ENCODE assay signal across 8 cellular contexts in genomic region chr12:110048242-110049027, GRCh38. TPM values are rescaled to one million over a fixed set of nuclear protein-coding genes. Genes with fewer than 3 reads are reported as not detected.
DNase-seq lines count a peak whose midpoint lies in the region; FAIRE-seq and TF ChIP-seq lines count a peak whose summit lies in the region.

A gene with protein sequence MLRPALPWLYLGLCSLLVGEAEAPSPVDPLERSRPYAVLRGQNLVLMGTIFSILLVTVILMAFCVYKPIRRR (minus strand): TSS chr12:110048522. CDS start chr12:110048495, 27 bp downstream.

- H3K27me3 ChIP-seq in H1 (replicated peaks in 1 of 4; ENCODE audit: control insufficient read depth in 3 of 4, extremely low read depth in 1 of 4, insufficient read depth in 3 of 4, low read length in 3 of 4) (no peaks in the 10 kb centered on the region), mesenchymal stem cell (ENCODE audit: control insufficient read depth in 1 of 2, insufficient read depth in 1 of 2, low read length in 2 of 2) (no peaks in the 10 kb centered on the region)

- peak; percentile 88 for DNase-seq in CMK (ENCODE audit: low read depth)
- peak; percentile 90 for DNase-seq in GM20000 (ENCODE audit: low spot score)
- DNase-seq in HT-29 (ENCODE audit: low spot score): peak; percentile 97
- peak; percentile 96 to 98 for DNase-seq in NOMO-1 (lab: John Stamatoyannopoulos, UW; ENCODE audit: unreplicated experiment in 2 of 2)
- DNase-seq in H1 (ENCODE audit: low read depth in 1 of 2, low spot score in 2 of 2): peak; percentile 81 to 85
- peak; percentile 96 for DNase-seq in mesenchymal stem cell
- DNase-seq in stimulated activated CD8-positive, alpha-beta memory T cell treated with anti-CD3 and anti-CD28 coated beads, Interleukin-12 subunit alpha, Interleukin-12 subunit beta, amount 100 ng/mL, for 4 hours (ENCODE audit: low read depth): peak; percentile 79

- H3K9me3 ChIP-seq in H1 (ENCODE audit: insufficient read depth in 2 of 2, low read depth in 1 of 2, low read length in 1 of 2): no peaks in the 10 kb centered on the region
- no peaks in the 10 kb centered on the region for H3K9me3 ChIP-seq in mesenchymal stem cell (ENCODE audit: control insufficient read depth, low read length)

- TF ChIP-seq POLR2A in H1 (IDR thresholded peaks at IDR 0.05; ENCODE audit: control extremely low read depth in 1 of 2, low read depth in 2 of 2, low read length in 2 of 2): peak in 1 of 2 experiments; percentile 43; a peak in 1 of 3 replicates

- H2BK15ac ChIP-seq in H1 (ENCODE audit: low read length) (no peak within 1 kb of the TSS), mesenchymal stem cell (ENCODE audit: low read depth, poor library complexity, severe bottlenecking) (peak within 1 kb of the TSS; percentile 74)

- TF ChIP-seq CTCF in GM20000 (IDR thresholded peaks at IDR 0.05; ENCODE audit: extremely low read depth, missing control alignments) (peak; percentile 17), H1 (IDR thresholded peaks at IDR 0.05; ENCODE audit: control extremely low read depth in 1 of 3, insufficient read depth in 1 of 3, low read depth in 1 of 3, low read length in 3 of 3) (peak in 1 of 3 experiments; percentile 10; a peak in 1 of 4 replicates)

- peak within 1 kb of the TSS; percentile 71 for H2AFZ ChIP-seq in H1 (ENCODE audit: low read length)
- peak within 1 kb of the TSS; percentile 80 for H2AFZ ChIP-seq in mesenchymal stem cell (ENCODE audit: low read depth, low read length)

- 0 out of 2 replicates have a peak within 1 kb of the TSS, but pooled peaks have one; percentile 56 for H3K18ac ChIP-seq in H1 (ENCODE audit: extremely low read depth, low read length)
- H3K18ac ChIP-seq in mesenchymal stem cell (ENCODE audit: low read depth in 1 of 2, low read length in 2 of 2): peak within 1 kb of the TSS; percentile 89 to 90

- H3K79me1 ChIP-seq in H1 (ENCODE audit: low read depth, low read length): peaks cover 3% of the 10 kb centered on the region; the same call in 1 of the 2 replicates
- H3K79me1 ChIP-seq in mesenchymal stem cell (replicated peaks; ENCODE audit: low read length, poor library complexity, severe bottlenecking): peaks cover 3% of the 10 kb centered on the region

- no peak within 1 kb of the TSS for H3K4ac ChIP-seq in H1 (replicated peaks; ENCODE audit: insufficient read length, low read depth, low read length)
- peak within 1 kb of the TSS; percentile 60 to 85 for H3K4ac ChIP-seq in mesenchymal stem cell (ENCODE audit: low read depth in 1 of 2, low read length in 2 of 2)

- H3K4me3 ChIP-seq in H1 (ENCODE audit: extremely low read depth in 1 of 4, insufficient read depth in 2 of 4, low read depth in 3 of 4, low read length in 4 of 4) (peak within 1 kb of the TSS; percentile 76 to 94 (median 79)), mesenchymal stem cell (ENCODE audit: insufficient read depth in 1 of 2, low read depth in 1 of 2, low read length in 2 of 2) (peak within 1 kb of the TSS; percentile 87 to 90)

- H3K14ac ChIP-seq in H1 (ENCODE audit: insufficient read length): no peak within 1 kb of the TSS
- peak within 1 kb of the TSS in 1 of 2 experiments; percentile 98 for H3K14ac ChIP-seq in mesenchymal stem cell (ENCODE audit: low read length in 2 of 2)

- FAIRE-seq in H1 (lab: Jason Lieb, UNC): peak; percentile 86

- H3K4me1 ChIP-seq in H1 (replicated peaks in 1 of 4; ENCODE audit: control insufficient read depth in 3 of 4, insufficient read depth in 4 of 4, low read length in 3 of 4): no peaks in the 10 kb centered on the region; a peak in 2 of 7 replicates
- H3K4me1 ChIP-seq in mesenchymal stem cell (ENCODE audit: control insufficient read depth, insufficient read depth, low read depth, low read length): peaks cover 5% of the 10 kb centered on the region

- H3K79me2 ChIP-seq in H1 (ENCODE audit: control insufficient read depth in 1 of 2, insufficient read depth in 2 of 2, low read length in 2 of 2): peaks cover 0 to 12% of the 10 kb centered on the region in 2 experiments; a peak in 2 of 4 replicates

- no peak for TF ChIP-seq RAD21 in H1 (IDR thresholded peaks at IDR 0.05 in 1 of 2, conservative IDR thresholded peaks at IDR 0.05 in 1 of 2; ENCODE audit: low read depth in 2 of 2, low read length in 2 of 2)

- no peak within 1 kb of the TSS for H2BK20ac ChIP-seq in H1 (ENCODE audit: low read length)

- H3K36me3 ChIP-seq in H1 (ENCODE audit: control insufficient read depth in 2 of 4, insufficient read depth in 4 of 4, low read length in 3 of 4) (no peaks in the 10 kb centered on the region), mesenchymal stem cell (ENCODE audit: control insufficient read depth in 1 of 2, insufficient read depth in 2 of 2, low read depth in 1 of 2, low read length in 2 of 2) (peaks cover 0 to 4% of the 10 kb centered on the region in 2 experiments)

- H4K5ac ChIP-seq in H1 (ENCODE audit: insufficient read length, low read depth, low read length): peak within 1 kb of the TSS; percentile 23

- TF ChIP-seq EP300 in H1 (IDR thresholded peaks at IDR 0.05; ENCODE audit: borderline replicate concordance in 1 of 2, low read depth in 2 of 2, low read length in 2 of 2): peak in 1 of 2 experiments; percentile 54; a peak in 1 of 3 replicates

- H3K9ac ChIP-seq in H1 (replicated peaks in 1 of 4; ENCODE audit: extremely low read depth in 1 of 4, low read depth in 3 of 4, low read length in 3 of 4) (peak within 1 kb of the TSS; percentile 28 to 70 (median 58); a peak in 6 of 7 replicates), mesenchymal stem cell (ENCODE audit: low read length) (peak within 1 kb of the TSS; percentile 90)

- no peak within 1 kb of the TSS for H2BK12ac ChIP-seq in H1 (ENCODE audit: low read depth, low read length)
- peak within 1 kb of the TSS in 1 of 2 experiments; percentile 23 for H2BK12ac ChIP-seq in mesenchymal stem cell (ENCODE audit: low read length in 2 of 2)

- H3K23ac ChIP-seq in H1 (ENCODE audit: insufficient read length) (no peak within 1 kb of the TSS), mesenchymal stem cell (ENCODE audit: low read length in 2 of 2) (no peak within 1 kb of the TSS)

- POLR2A ChIA-PET in activated CD8-positive, alpha-beta memory T cell treated with anti-CD3 and anti-CD28 coated beads for 36 hours (lab: Charles Lee): interaction anchor here (0.6 kb wide), 1 partner anchor 383 kb away, joined by 4 read pairs; no protein-coding TSS in a partner anchor
- POLR2A ChIA-PET in H1 (lab: Charles Lee; ENCODE audit: partially characterized antibody): no interaction called here

- H3K27ac ChIP-seq in H1 (ENCODE audit: low read depth, low read length) (no peak within 1 kb of the TSS), mesenchymal stem cell (ENCODE audit: low read length, poor library complexity, severe bottlenecking) (peak within 1 kb of the TSS; percentile 82)

- H2BK120ac ChIP-seq in H1 (replicated peaks; ENCODE audit: low read depth, low read length) (no peak within 1 kb of the TSS), mesenchymal stem cell (ENCODE audit: low read depth, low read length) (peak within 1 kb of the TSS; percentile 95)

- CTCF ChIA-PET in activated CD8-positive, alpha-beta memory T cell treated with anti-CD3 and anti-CD28 coated beads for 36 hours (lab: Charles Lee): interaction anchor here (0.6 kb wide), 1 partner anchor 383 kb away, joined by 4 read pairs; no protein-coding TSS in a partner anchor
- CTCF ChIA-PET in H1 (lab: Charles Lee; ENCODE audit: partially characterized antibody): interaction anchor here (0.7 to 1.0 kb wide), 2 partner anchors 38 to 117 kb away, joined by 3 read pairs; no protein-coding TSS in a partner anchor

- H3K56ac ChIP-seq in H1 (replicated peaks; ENCODE audit: insufficient read length, low read depth, low read length): peak within 1 kb of the TSS; percentile 26

- no peaks in the 10 kb centered on the region for H4K20me1 ChIP-seq in H1 (replicated peaks in 1 of 2; ENCODE audit: control insufficient read depth in 1 of 2, insufficient read depth in 2 of 2, low read length in 2 of 2)

- 6 to 100% methylated on average over 1 to 47 of the region's 47 CpGs for WGBS in H1 (ENCODE audit: extremely low coverage in 1 of 2, insufficient coverage in 1 of 2, insufficient read length in 1 of 2, insufficient replicate concordance in 2 of 2, low coverage in 1 of 2, low lambda C conversion rate in 2 of 2, missing lambda C conversion rate in 1 of 2), 2 experiments
- 4% methylated on average over 45 of the region's 47 CpGs for WGBS in mesenchymal stem cell

- no peak within 1 kb of the TSS for H2AK5ac ChIP-seq in H1 (ENCODE audit: low read depth, low read length)
- peak within 1 kb of the TSS; percentile 67 for H2AK5ac ChIP-seq in mesenchymal stem cell (ENCODE audit: low read length, severe bottlenecking)

- H3K4me2 ChIP-seq in H1 (ENCODE audit: insufficient read depth in 1 of 2, low read depth in 2 of 2, low read length in 2 of 2) (peak within 1 kb of the TSS; percentile 65 to 68), mesenchymal stem cell (ENCODE audit: low read length, poor library complexity, severe bottlenecking) (peak within 1 kb of the TSS; percentile 94)

- H3K23me2 ChIP-seq in H1 (ENCODE audit: low read depth, low read length): peaks cover 2% of the 10 kb centered on the region; the same call in 1 of the 2 replicates

- H4K91ac ChIP-seq in H1 (replicated peaks; ENCODE audit: insufficient read length, low read length) (no peak within 1 kb of the TSS), mesenchymal stem cell (ENCODE audit: low read length) (peak within 1 kb of the TSS; percentile 84)

- H4K8ac ChIP-seq in H1 (ENCODE audit: extremely low read depth, insufficient read depth, low read length): no peak within 1 kb of the TSS
- H4K8ac ChIP-seq in mesenchymal stem cell (ENCODE audit: low read length): peak within 1 kb of the TSS; percentile 96

- H2BK5ac ChIP-seq in H1 (ENCODE audit: low read depth, low read length) (peak within 1 kb of the TSS; percentile 81; the same call in 1 of the 2 replicates), mesenchymal stem cell (ENCODE audit: low read depth, low read length, poor library complexity, severe bottlenecking) (peak within 1 kb of the TSS; percentile 73)

TF ChIP-seq in H1, 55 proteins besides CTCF, POLR2A, EP300 and RAD21 (continues in another document):
- TF ChIP-seq KDM5A (IDR thresholded peaks at IDR 0.05; ENCODE audit: low read length): peak; percentile 62; the same call in 1 of the 2 replicates

RNA-seq across cellular contexts. Expression of the gene that starts here (rescaled TPM):
- 8.3 and 12.9 TPM in 2 replicates for total RNA-seq in HT-29 (2014; rRNA removed; shearing (Covaris generic))
- 10 to 100 TPM; 10.6 to 11.7 TPM for total RNA-seq in activated CD8-positive, alpha-beta memory T cell treated with anti-CD3 and anti-CD28 coated beads for 36 hours
- 11.4 and 14.4 TPM in 2 replicates for total RNA-seq in H1 (2021; fragmentation: NEBNext Ultra II Directional; extraction: Animal tissue kit (Norgen Biotek cat#: 25700))
- polyA plus RNA-seq in H1 (2011; rRNA removed): 15.9 and 18.6 TPM in 2 replicates
- 22.4 TPM for polyA plus RNA-seq in H1 (2011; cell fraction: cytosol; rRNA removed)
- polyA plus RNA-seq in H1 (2011; cell fraction: nucleus; rRNA removed): 14.3 TPM
- 14.4 to 17.1 TPM (median 15.2 TPM) in 4 replicates for polyA plus RNA-seq in H1 (2012, experiment 1 of 2)
- polyA plus RNA-seq in H1 (2012, experiment 2 of 2): 15.9 TPM
- polyA plus RNA-seq in H1 (2013, experiment 1 of 2): 11.8 TPM
- polyA plus RNA-seq in H1 (2013, experiment 2 of 2): 12.1 TPM
- polyA minus RNA-seq in H1 (2011; rRNA and poly(A)+ RNA removed): 9.8 and 15.4 TPM in 2 replicates
- polyA minus RNA-seq in H1 (2011; cell fraction: cytosol; rRNA and poly(A)+ RNA removed): 21.7 TPM
- 8.8 TPM for polyA minus RNA-seq in H1 (2011; cell fraction: nucleus; rRNA and poly(A)+ RNA removed)
- polyA plus RNA-seq in mesenchymal stem cell (2013, experiment 1 of 2): 10.6 TPM
- polyA plus RNA-seq in mesenchymal stem cell (2013, experiment 2 of 2): 10.7 TPM
